7 cellular contexts compared by ENCODE assay signal in the genomic region with DNA sequence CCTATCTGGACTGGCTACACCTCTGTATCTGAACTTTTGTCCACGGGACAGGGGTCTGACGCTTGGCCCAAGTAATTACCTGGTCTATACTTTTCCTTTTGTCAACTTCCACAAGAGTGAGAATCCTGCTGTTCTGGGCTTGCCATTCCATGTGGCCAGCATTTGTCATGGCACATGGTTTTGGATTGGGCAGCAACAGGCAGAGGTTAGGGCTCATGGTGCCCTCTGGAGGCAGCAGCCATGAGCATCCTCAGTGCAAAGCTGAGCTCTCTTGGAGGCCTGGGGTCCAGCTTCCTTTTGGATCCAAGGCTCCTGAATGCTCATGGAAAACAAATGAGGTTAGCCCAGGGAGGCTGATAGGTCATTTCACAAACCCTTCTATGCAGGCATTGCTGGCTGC. TPM values are rescaled to one million over a fixed set of nuclear protein-coding genes. Genes with fewer than 3 reads are reported as not detected.
DNase-seq lines count a peak whose midpoint lies in the region; FAIRE-seq and TF ChIP-seq lines count a peak whose summit lies in the region.
"Had no signal": no experiment of that assay in that cellular context is flagged by ENCODE, and none has a peak within 500 bp of the region (broad histone marks: within the 10 kb centered on the region; RNA-seq: fewer than 3 reads in every experiment).

No MANE protein-coding gene starts in this region.

- intact Hi-C loops in ascending aorta (cut with DNase I), result no loop called here

- H3K27me3 ChIP-seq in ascending aorta, result no peaks in the 10 kb centered on the region
- H3K27me3 ChIP-seq: neutrophil had no signal

- TF ChIP-seq CTCF in ascending aorta (IDR thresholded peaks at IDR 0.05), result peak in 1 of 3 experiments; percentile 25

- DNase-seq in GM03348 (ENCODE audit: low spot score), result peak; percentile 38
- DNase-seq in RCC 7860 (ENCODE audit: low spot score), result peak; percentile 16
- peak; percentile 60 for DNase-seq in left kidney (ENCODE audit: low read depth, low spot score)
- DNase-seq in NCI-H1105 treated with DMSO at 0.1 percent for 48 hours (lab: John Stamatoyannopoulos, UW), result no peak
- DNase-seq in OCI-M2 (lab: John Stamatoyannopoulos, UW; ENCODE audit: unreplicated experiment), result no peak
- DNase-seq in ascending aorta (ENCODE audit: low spot score in 2 of 2), result no peak

- H3K9me3 ChIP-seq in ascending aorta, result no peaks in the 10 kb centered on the region
- H3K9me3 ChIP-seq: neutrophil had no signal

- H3K4me3 ChIP-seq in ascending aorta, result no peak overlapping the region

- H3K4me1 ChIP-seq in ascending aorta, result peaks cover 23 to 39% of the 10 kb centered on the region in 2 donors

- no peak for FAIRE-seq in RCC 7860 (lab: Jason Lieb, UNC)

- H3K27ac ChIP-seq in ascending aorta, result peak overlapping the region in 1 of 2 donors; percentile 90
- H3K27ac ChIP-seq: neutrophil had no signal

- H3K36me3 ChIP-seq in ascending aorta, result peaks cover 47 to 58% of the 10 kb centered on the region in 2 donors

RNA-seq across cellular contexts. Expression of a gene that starts 7.5 kb away (rescaled TPM):
- total RNA-seq in ascending aorta, result 125 TPM

RNA-seq across cellular contexts. Expression of a gene that starts 17.8 kb away (rescaled TPM):
- total RNA-seq in ascending aorta, result 220 TPM

RNA-seq across cellular contexts. Expression of a gene that starts 18.6 kb away (rescaled TPM):
- 156 TPM for total RNA-seq in ascending aorta

RNA-seq across cellular contexts. Expression of a gene that starts 19.4 kb away (rescaled TPM):
- not detected for total RNA-seq in ascending aorta

RNA-seq across cellular contexts. Expression of a gene that starts 23.2 kb away (rescaled TPM):
- 85.4 TPM for total RNA-seq in ascending aorta

Comparison
In these comparisons a context has a peak if more than half of its experiments do, and no peak if none do; other contexts are left out.
1. DNase-seq: peak in GM03348 (single experiment), RCC 7860 (single experiment) and left kidney (single experiment); none in NCI-H1105 treated with DMSO at 0.1 percent for 48 hours (single experiment), OCI-M2 (single experiment) and ascending aorta (0 of 2).